In genomic region chr12:123067654-123068053, GRCh38 we compare ENCODE assay signal across 16 cellular contexts.
DNase-seq lines count a peak whose midpoint lies in the region; ATAC-seq and TF ChIP-seq lines count a peak whose summit lies in the region.
"Had no signal": no experiment of that assay in that cellular context is flagged by ENCODE, and none has a peak within 500 bp of the region (broad histone marks: within the 10 kb centered on the region; RNA-seq: fewer than 3 reads in every experiment).

No MANE protein-coding gene starts in this region.

- peak; percentile 35 for ATAC-seq in effector memory CD8-positive, alpha-beta T cell (replicated peaks)
- ATAC-seq in natural killer cell treated with Interleukin-12 subunit alpha and Interleukin-12 subunit beta and Interleukin-15 and Interleukin-18, amount 100 ng/mL, for 72 hours = peak; percentile 74 to 82
- no peak for ATAC-seq in left colon

- H3K9me3 Mint-ChIP-seq in effector memory CD8-positive, alpha-beta T cell = no peaks in the 10 kb centered on the region
- no peaks in the 10 kb centered on the region for H3K9me3 Mint-ChIP-seq in natural killer cell treated with Interleukin-12 subunit alpha and Interleukin-12 subunit beta and Interleukin-15 and Interleukin-18, amount 100 ng/mL, for 72 hours
- H3K9me3 Mint-ChIP-seq: CD4-positive, alpha-beta memory T cell; IgD-negative memory B cell had no signal

- intact Hi-C loops in left colon (cut with DNase I, micrococcal nuclease) = no loop called here

- H3K27ac Mint-ChIP-seq in effector memory CD8-positive, alpha-beta T cell = no peak overlapping the region
- H3K27ac Mint-ChIP-seq in natural killer cell treated with Interleukin-12 subunit alpha and Interleukin-12 subunit beta and Interleukin-15 and Interleukin-18, amount 100 ng/mL, for 72 hours = peak overlapping the region in 1 of 2 donors; percentile 98
- H3K27ac Mint-ChIP-seq: B cell, IgD-negative memory B cell had no signal

- no peaks in the 10 kb centered on the region for H3K27me3 Mint-ChIP-seq in effector memory CD8-positive, alpha-beta T cell
- no peaks in the 10 kb centered on the region for H3K27me3 Mint-ChIP-seq in natural killer cell treated with Interleukin-12 subunit alpha and Interleukin-12 subunit beta and Interleukin-15 and Interleukin-18, amount 100 ng/mL, for 72 hours
- H3K27me3 Mint-ChIP-seq: B cell; CD4-positive, alpha-beta memory T cell; IgD-negative memory B cell had no signal

- no peak for TF ChIP-seq POLR2A in NB4 (IDR thresholded peaks at IDR 0.05; ENCODE audit: extremely low read depth, insufficient read length)

- peaks cover 18 to 24% of the 10 kb centered on the region in 2 donors for H3K4me1 Mint-ChIP-seq in effector memory CD8-positive, alpha-beta T cell (ENCODE audit: low read depth in 2 of 2)
- peaks cover 29 to 60% of the 10 kb centered on the region in 2 donors for H3K4me1 Mint-ChIP-seq in natural killer cell treated with Interleukin-12 subunit alpha and Interleukin-12 subunit beta and Interleukin-15 and Interleukin-18, amount 100 ng/mL, for 72 hours (ENCODE audit: low read depth in 2 of 2)

- DNase-seq in NOMO-1 treated with DMSO at 0.1 percent for 48 hours (lab: John Stamatoyannopoulos, UW; ENCODE audit: unreplicated experiment) (peak; percentile 4), NOMO-1 treated with dmso at 0.1 percent for 144 hours (lab: John Stamatoyannopoulos, UW; ENCODE audit: unreplicated experiment) (no peak), NB4 (ENCODE audit: low read depth) (peak; percentile 73), left colon (no peak), GM19240 (ENCODE audit: insufficient read length, low spot score) (no peak)
- DNase-seq in effector memory CD8-positive, alpha-beta T cell = no peak
- no peak for DNase-seq in natural killer cell treated with Interleukin-12 subunit alpha and Interleukin-12 subunit beta and Interleukin-15 and Interleukin-18, amount 100 ng/mL, for 72 hours (ENCODE audit: low spot score)
- no peak for DNase-seq in activated T-cell treated with anti-CD3 and anti-CD28 coated beads, Interleukin-2, amount 50 U/mL, for 48 hours
- DNase-seq: CD4-positive, alpha-beta memory T cell; NCI-H1417 treated with DMSO at 0.1 percent for 48 hours; NCI-H2029; NCI-H2171; NCI-H748 treated with DMSO at 0.1 percent for 48 hours had no signal

- H3K4me3 Mint-ChIP-seq in effector memory CD8-positive, alpha-beta T cell = no peak overlapping the region
- H3K4me3 Mint-ChIP-seq in natural killer cell treated with Interleukin-12 subunit alpha and Interleukin-12 subunit beta and Interleukin-15 and Interleukin-18, amount 100 ng/mL, for 72 hours = peak overlapping the region; percentile 45
- H3K4me3 Mint-ChIP-seq: B cell; CD4-positive, alpha-beta memory T cell had no signal

- TF ChIP-seq CTCF in NB4 (IDR thresholded peaks at IDR 0.05; ENCODE audit: low read depth, low read length) = no peak

- no peak overlapping the region for H3K4me3 ChIP-seq in NB4 (ENCODE audit: low read depth, low read length)
- H3K4me3 ChIP-seq: HAP-1 had no signal

- H3K36me3 Mint-ChIP-seq in effector memory CD8-positive, alpha-beta T cell (ENCODE audit: insufficient read depth) = peaks cover 2% of the 10 kb centered on the region
- no peaks in the 10 kb centered on the region for H3K36me3 Mint-ChIP-seq in natural killer cell treated with Interleukin-12 subunit alpha and Interleukin-12 subunit beta and Interleukin-15 and Interleukin-18, amount 100 ng/mL, for 72 hours
- H3K36me3 Mint-ChIP-seq: CD4-positive, alpha-beta memory T cell; IgD-negative memory B cell had no signal

Comparison
In these comparisons a context has a peak if more than half of its experiments do, and no peak if none do; other contexts are left out.
1. DNase-seq: peak in NOMO-1 treated with DMSO at 0.1 percent for 48 hours (single experiment) and NB4 (single experiment); none in NOMO-1 treated with dmso at 0.1 percent for 144 hours (single experiment), effector memory CD8-positive, alpha-beta T cell (0 of 3), natural killer cell treated with Interleukin-12 subunit alpha and Interleukin-12 subunit beta and Interleukin-15 and Interleukin-18, amount 100 ng/mL, for 72 hours (single experiment), left colon (0 of 2), activated T-cell treated with anti-CD3 and anti-CD28 coated beads, Interleukin-2, amount 50 U/mL, for 48 hours (0 of 2) and GM19240 (single experiment).